In genomic region chr10:131943021-131943814, GRCh38 we compare ENCODE assay signal across 9 cellular contexts. TPM values are rescaled to one million over a fixed set of nuclear protein-coding genes. Genes with fewer than 3 reads are reported as not detected.
DNase-seq lines count a peak whose midpoint lies in the region; ATAC-seq and TF ChIP-seq lines count a peak whose summit lies in the region.
"Had no signal": no experiment of that assay in that cellular context is flagged by ENCODE, and none has a peak within 500 bp of the region (broad histone marks: within the 10 kb centered on the region; RNA-seq: fewer than 3 reads in every experiment).

No MANE protein-coding gene starts in this region.

- H3K27ac Mint-ChIP-seq in activated CD4-positive, alpha-beta T cell treated with anti-CD3 and anti-CD28 coated beads, Interleukin-2, amount 10 ng/mL, durations not matched to agents 24 days and 14 days: no peak overlapping the region
- H3K27ac Mint-ChIP-seq: activated naive CD8-positive, alpha-beta T cell treated with anti-CD3 and anti-CD28 coated beads, Interleukin-2, amount 10 ng/mL, durations not matched to agents 7 days and 5 days had no signal

- H3K36me3 Mint-ChIP-seq in activated CD4-positive, alpha-beta T cell treated with anti-CD3 and anti-CD28 coated beads, Interleukin-2, amount 10 ng/mL, durations not matched to agents 24 days and 14 days (ENCODE audit: low read depth): peaks cover 60% of the 10 kb centered on the region

- DNase-seq in activated CD4-positive, alpha-beta T cell treated with anti-CD3 and anti-CD28 coated beads, Interleukin-2, amount 10 ng/mL, durations not matched to agents 24 days and 14 days: peak; percentile 64
- no peak for DNase-seq in activated CD4-positive, alpha-beta T cell treated with anti-CD3 and anti-CD28 coated beads for 1 hour
- DNase-seq in cardiac septum (ENCODE audit: low spot score) (peak; percentile 75), sciatic nerve (ENCODE audit: low spot score) (peak; percentile 36), NCI-H526 treated with DMSO at 0.1 percent for 48 hours (lab: John Stamatoyannopoulos, UW) (no peak)
- no peak for DNase-seq in effector CD8-positive, alpha-beta T cell (lab: John Stamatoyannopoulos, UW)
- DNase-seq: activated naive CD8-positive, alpha-beta T cell treated with anti-CD3 and anti-CD28 coated beads, Interleukin-2, amount 10 ng/mL, durations not matched to agents 7 days and 5 days had no signal

- H3K9me3 Mint-ChIP-seq in activated CD4-positive, alpha-beta T cell treated with anti-CD3 and anti-CD28 coated beads, Interleukin-2, amount 10 ng/mL, durations not matched to agents 24 days and 14 days: no peaks in the 10 kb centered on the region
- H3K9me3 Mint-ChIP-seq: activated naive CD8-positive, alpha-beta T cell treated with anti-CD3 and anti-CD28 coated beads, Interleukin-2, amount 10 ng/mL, durations not matched to agents 7 days and 5 days had no signal

- TF ChIP-seq POLR2A in GM18505 (IDR thresholded peaks at IDR 0.05; ENCODE audit: borderline replicate concordance, extremely low read depth, insufficient read depth, insufficient read length): no peak

- peak; percentile 45; the same call in 2 of the 3 replicates for ATAC-seq in SK-N-SH treated with all-trans-retinoic acid at 6 μM for 48 hours
- ATAC-seq in sciatic nerve: no peak
- no peak for ATAC-seq in GM18505 (IDR thresholded peaks at IDR 0.05; ENCODE audit: unreplicated experiment)

- intact Hi-C loops in activated CD4-positive, alpha-beta T cell treated with anti-CD3 and anti-CD28 coated beads, Interleukin-2, amount 10 ng/mL, durations not matched to agents 24 days and 14 days (cut with micrococcal nuclease): no loop called here
- intact Hi-C loops in cardiac septum (cut with DNase I): loop anchor here (5.0 kb wide), 1 partner anchor 56 kb away; no protein-coding TSS in a partner anchor
- intact Hi-C loops in sciatic nerve (cut with DNase I): no loop called here

- no peaks in the 10 kb centered on the region for H3K27me3 Mint-ChIP-seq in activated CD4-positive, alpha-beta T cell treated with anti-CD3 and anti-CD28 coated beads, Interleukin-2, amount 10 ng/mL, durations not matched to agents 24 days and 14 days
- H3K27me3 Mint-ChIP-seq: activated naive CD8-positive, alpha-beta T cell treated with anti-CD3 and anti-CD28 coated beads, Interleukin-2, amount 10 ng/mL, durations not matched to agents 7 days and 5 days had no signal

- H3K4me1 Mint-ChIP-seq in activated CD4-positive, alpha-beta T cell treated with anti-CD3 and anti-CD28 coated beads, Interleukin-2, amount 10 ng/mL, durations not matched to agents 24 days and 14 days: peaks cover 6% of the 10 kb centered on the region

- H3K4me3 Mint-ChIP-seq in activated CD4-positive, alpha-beta T cell treated with anti-CD3 and anti-CD28 coated beads, Interleukin-2, amount 10 ng/mL, durations not matched to agents 24 days and 14 days: no peak overlapping the region
- H3K4me3 Mint-ChIP-seq: activated naive CD8-positive, alpha-beta T cell treated with anti-CD3 and anti-CD28 coated beads, Interleukin-2, amount 10 ng/mL, durations not matched to agents 7 days and 5 days had no signal

TF ChIP-seq in SK-N-SH treated with all-trans-retinoic acid at 6 μM for 48 hours, 23 proteins besides CTCF, POLR2A, EP300 and RAD21:
- no peak for TF ChIP-seq CSRNP3 (CRISPR knock-in tag; IDR thresholded peaks at IDR 0.05)
- no peak for TF ChIP-seq ZNF565 (CRISPR knock-in tag; conservative IDR thresholded peaks at IDR 0.05; ENCODE audit: low read depth)
- no peak for TF ChIP-seq PATZ1 (CRISPR knock-in tag; IDR thresholded peaks at IDR 0.05; ENCODE audit: borderline replicate concordance)
- no peak for TF ChIP-seq PPARA (CRISPR knock-in tag; IDR thresholded peaks at IDR 0.05; ENCODE audit: borderline replicate concordance)
- no peak for TF ChIP-seq SNAI2 (CRISPR knock-in tag; IDR thresholded peaks at IDR 0.05)
- no peak for TF ChIP-seq ESRRG (CRISPR knock-in tag; IDR thresholded peaks at IDR 0.05)
- TF ChIP-seq ZFP30 (CRISPR knock-in tag; IDR thresholded peaks at IDR 0.05): no peak
- no peak for TF ChIP-seq CSDC2 (CRISPR knock-in tag; IDR thresholded peaks at IDR 0.05)
- TF ChIP-seq, protein P1, sequence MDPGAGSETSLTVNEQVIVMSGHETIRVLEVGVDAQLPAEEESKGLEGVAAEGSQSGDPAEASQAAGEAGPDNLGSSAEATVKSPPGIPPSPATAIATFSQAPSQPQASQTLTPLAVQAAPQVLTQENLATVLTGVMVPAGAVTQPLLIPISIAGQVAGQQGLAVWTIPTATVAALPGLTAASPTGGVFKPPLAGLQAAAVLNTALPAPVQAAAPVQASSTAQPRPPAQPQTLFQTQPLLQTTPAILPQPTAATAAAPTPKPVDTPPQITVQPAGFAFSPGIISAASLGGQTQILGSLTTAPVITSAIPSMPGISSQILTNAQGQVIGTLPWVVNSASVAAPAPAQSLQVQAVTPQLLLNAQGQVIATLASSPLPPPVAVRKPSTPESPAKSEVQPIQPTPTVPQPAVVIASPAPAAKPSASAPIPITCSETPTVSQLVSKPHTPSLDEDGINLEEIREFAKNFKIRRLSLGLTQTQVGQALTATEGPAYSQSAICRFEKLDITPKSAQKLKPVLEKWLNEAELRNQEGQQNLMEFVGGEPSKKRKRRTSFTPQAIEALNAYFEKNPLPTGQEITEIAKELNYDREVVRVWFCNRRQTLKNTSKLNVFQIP (CRISPR knock-in tag; IDR thresholded peaks at IDR 0.05; ENCODE audit: borderline replicate concordance, low read depth): no peak
- no peak for TF ChIP-seq ARNTL (CRISPR knock-in tag; IDR thresholded peaks at IDR 0.05; ENCODE audit: borderline replicate concordance, low read depth)
- no peak for TF ChIP-seq ZNF8 (CRISPR knock-in tag; IDR thresholded peaks at IDR 0.05)
- TF ChIP-seq RARB (CRISPR knock-in tag; IDR thresholded peaks at IDR 0.05): no peak
TF ChIP-seq in SK-N-SH treated with all-trans-retinoic acid at 6 μM for 48 hours: peak in this region for 0.

RNA-seq across cellular contexts. Expression of gene BNIP3, which starts 38.5 kb away (rescaled TPM):
- 94.4 and 95.1 TPM in 2 replicates for total RNA-seq in activated CD4-positive, alpha-beta T cell treated with anti-CD3 and anti-CD28 coated beads, Interleukin-2, amount 10 ng/mL, durations not matched to agents 24 days and 14 days
- 112 TPM for total RNA-seq in cardiac septum
- total RNA-seq in sciatic nerve: 37.9 TPM

RNA-seq across cellular contexts. Expression of gene PPP2R2D, which starts 42.4 kb away (rescaled TPM):
- 33.2 and 36.2 TPM in 2 replicates for total RNA-seq in activated CD4-positive, alpha-beta T cell treated with anti-CD3 and anti-CD28 coated beads, Interleukin-2, amount 10 ng/mL, durations not matched to agents 24 days and 14 days
- total RNA-seq in cardiac septum (35.3 TPM), sciatic nerve (30.1 TPM)

Comparison
In these comparisons a context has a peak if more than half of its experiments do, and no peak if none do; other contexts are left out.
1. DNase-seq: peak in activated CD4-positive, alpha-beta T cell treated with anti-CD3 and anti-CD28 coated beads, Interleukin-2, amount 10 ng/mL, durations not matched to agents 24 days and 14 days (single experiment), cardiac septum (single experiment) and sciatic nerve (single experiment); none in activated CD4-positive, alpha-beta T cell treated with anti-CD3 and anti-CD28 coated beads for 1 hour (single experiment), NCI-H526 treated with DMSO at 0.1 percent for 48 hours (single experiment) and effector CD8-positive, alpha-beta T cell (single experiment).